In the genomic region with DNA sequence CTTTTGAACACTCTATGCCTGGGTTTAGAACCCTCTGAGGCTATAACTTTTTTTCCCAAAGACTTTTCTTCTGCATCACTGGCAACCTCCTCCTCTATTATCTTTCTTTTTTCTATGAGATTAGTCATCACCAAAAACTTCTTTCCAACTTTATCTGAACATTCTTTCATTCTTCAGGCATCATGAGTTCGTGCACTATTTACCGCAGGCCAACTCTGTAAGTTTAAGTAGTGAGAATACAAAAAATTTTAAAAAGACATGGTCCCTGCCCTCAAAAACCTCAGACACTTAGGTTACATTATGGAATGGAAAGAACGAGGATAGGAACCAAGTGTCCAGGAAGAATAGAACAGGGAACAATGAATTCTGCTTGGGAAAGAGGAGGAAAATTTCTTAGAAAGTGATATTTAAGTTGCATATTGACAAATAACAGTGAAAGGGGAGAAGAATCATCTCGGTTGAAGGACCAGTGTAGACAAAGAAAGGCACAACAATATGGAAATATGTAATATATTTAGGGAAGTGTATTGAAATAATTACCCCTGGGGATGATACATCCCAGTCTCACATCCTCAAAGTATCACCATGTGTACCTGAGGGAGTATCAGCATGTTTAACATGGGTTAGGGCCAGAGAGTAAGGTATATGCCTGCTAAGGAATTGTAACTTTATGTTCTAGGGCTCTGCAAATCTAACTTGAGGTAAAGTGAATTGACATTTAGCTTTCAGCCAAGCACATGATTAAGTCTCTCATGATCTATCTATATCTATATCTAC, we compare ENCODE assay signal across 19 cellular contexts.
DNase-seq lines count a peak whose midpoint lies in the region; TF ChIP-seq lines count a peak whose summit lies in the region.
"Had no signal": no experiment of that assay in that cellular context is flagged by ENCODE, and none has a peak within 500 bp of the region (broad histone marks: within the 10 kb centered on the region; RNA-seq: fewer than 3 reads in every experiment).

No MANE protein-coding gene starts in this region.

- H3K4me3 ChIP-seq in GM23248 (no peak overlapping the region), adipocyte (ENCODE audit: low read length) (peak overlapping the region; percentile 24), tibial nerve (no peak overlapping the region)
- H3K4me3 ChIP-seq: SJCRH30, upper lobe of left lung had no signal

- H4K20me1 ChIP-seq in GM23248 (ENCODE audit: insufficient read depth) = no peaks in the 10 kb centered on the region

- WGBS in GM23248 (ENCODE audit: low coverage in 1 of 2, low lambda C conversion rate in 2 of 2, missing lambda C conversion rate in 2 of 2), 2 experiments = 19 to 20% methylated on average over 4 of the region's 4 CpGs
- WGBS in tibial nerve, 2 donors = 58 to 63% methylated on average over 4 of the region's 4 CpGs

- no peak for TF ChIP-seq CTCF in tibial nerve (IDR thresholded peaks at IDR 0.05)

- H3K9me3 ChIP-seq in GM23248 (ENCODE audit: low read depth) (no peaks in the 10 kb centered on the region), adipocyte (ENCODE audit: control insufficient read depth, low read length) (no peaks in the 10 kb centered on the region), tibial nerve (no peaks in the 10 kb centered on the region)
- H3K9me3 ChIP-seq: SJCRH30, upper lobe of left lung had no signal

- TF ChIP-seq POLR2A in tibial nerve (IDR thresholded peaks at IDR 0.05) = no peak

- H3K27me3 ChIP-seq in GM23248 (replicated peaks; ENCODE audit: insufficient read depth) (no peaks in the 10 kb centered on the region), adipocyte (replicated peaks; ENCODE audit: control insufficient read depth, insufficient read depth, low read length) (no peaks in the 10 kb centered on the region), tibial nerve (no peaks in the 10 kb centered on the region)
- H3K27me3 ChIP-seq: SJCRH30, upper lobe of left lung had no signal

- H3K4me1 ChIP-seq in GM23248 (ENCODE audit: insufficient read depth) (peaks cover 77% of the 10 kb centered on the region), adipocyte (ENCODE audit: control insufficient read depth, insufficient read depth, low read length) (peaks cover 55% of the 10 kb centered on the region), tibial nerve (no peaks in the 10 kb centered on the region)
- H3K4me1 ChIP-seq: SJCRH30, upper lobe of left lung had no signal

- H3F3A ChIP-seq in GM23248 (ENCODE audit: insufficient read depth) = peaks cover 67% of the 10 kb centered on the region

- H3K27ac ChIP-seq in GM23248 (peak overlapping the region; percentile 97), tibial nerve (no peak overlapping the region)
- H3K27ac ChIP-seq: SJCRH30, upper lobe of left lung had no signal

- no peak overlapping the region for H2AFZ ChIP-seq in GM23248

- in situ Hi-C loops in GM23248 (cut with MboI) = no loop called here

- peak overlapping the region; percentile 67 for H3K9ac ChIP-seq in GM23248
- peak overlapping the region; percentile 67 for H3K9ac ChIP-seq in adipocyte (ENCODE audit: low read length)

- no peaks in the 10 kb centered on the region for H3K36me3 ChIP-seq in GM23248 (ENCODE audit: low read depth)
- no peaks in the 10 kb centered on the region for H3K36me3 ChIP-seq in adipocyte (ENCODE audit: control insufficient read depth, insufficient read depth, low read length, severe bottlenecking)
- no peaks in the 10 kb centered on the region for H3K36me3 ChIP-seq in tibial nerve
- H3K36me3 ChIP-seq: SJCRH30, upper lobe of left lung had no signal

- DNase-seq in A172 (ENCODE audit: low spot score) (peak; percentile 46), GM23248 (peak; percentile 83), adipocyte (ENCODE audit: low read depth) (peak; percentile 78), iris pigment epithelial cell (ENCODE audit: low read depth) (peak; percentile 90), NCI-H1417 treated with DMSO at 0.1 percent for 48 hours (lab: John Stamatoyannopoulos, UW) (no peak), islet precursor cell (no peak), tibial nerve (ENCODE audit: low spot score in 2 of 2) (no peak), NCI-H510A treated with DMSO at 0.1 percent for 48 hours (lab: John Stamatoyannopoulos, UW) (no peak)
- DNase-seq: activated CD4-positive, alpha-beta T cell treated with anti-CD3 and anti-CD28 coated beads for 48 hours; activated naive CD4-positive, alpha-beta T cell; CD4-positive, alpha-beta memory T cell; DMS79 treated with DMSO at 0.1 percent for 48 hours; NCI-H146; NCI-H446 treated with DMSO at 0.1 percent for 48 hours; nephron progenitor cell; SJCRH30; stimulated activated naive CD8-positive, alpha-beta T cell treated with anti-CD3 and anti-CD28 coated beads, Interleukin-15, Interleukin-2, amounts not matched to agents 100 U/mL and 50 U/mL, for 24 hours; T1000; upper lobe of left lung had no signal

- no peaks in the 10 kb centered on the region for H3K9me2 ChIP-seq in GM23248 (ENCODE audit: insufficient read depth)

- H3K4me2 ChIP-seq in GM23248 (ENCODE audit: unreplicated experiment) = peak overlapping the region; percentile 54

- H3K79me2 ChIP-seq in GM23248 (ENCODE audit: insufficient read depth) = peaks cover 46% of the 10 kb centered on the region

- TF ChIP-seq EP300 in tibial nerve (IDR thresholded peaks at IDR 0.05) = no peak

Comparison
In these comparisons a context has a peak if more than half of its experiments do, and no peak if none do; other contexts are left out.
1. DNase-seq: peak in A172 (single experiment), GM23248 (single experiment), adipocyte (single experiment) and iris pigment epithelial cell (single experiment); none in NCI-H1417 treated with DMSO at 0.1 percent for 48 hours (single experiment), islet precursor cell (single experiment), tibial nerve (0 of 2) and NCI-H510A treated with DMSO at 0.1 percent for 48 hours (single experiment).